Comparison of ENCODE assay signal across 22 cellular contexts in genomic region chr4:7303561-7303960, GRCh38.
DNase-seq lines count a peak whose midpoint lies in the region; ATAC-seq and TF ChIP-seq lines count a peak whose summit lies in the region.
"Had no signal": no experiment of that assay in that cellular context is flagged by ENCODE, and none has a peak within 500 bp of the region (broad histone marks: within the 10 kb centered on the region; RNA-seq: fewer than 3 reads in every experiment).

No MANE protein-coding gene starts in this region.

- DNase-seq in Right ventricle myocardium superior (peak; percentile 12), left ventricle myocardium inferior (no peak), chondrocyte (ENCODE audit: low spot score) (peak; percentile 67), neuronal stem cell (ENCODE audit: low spot score) (no peak), immature natural killer cell (no peak)
- DNase-seq: CD4-positive, alpha-beta T cell; CD8-positive, alpha-beta memory T cell; DMS 273 treated with DMSO at 0.1 percent for 48 hours; DMS79; EL; GDM1; GM23248; H7; HCEC 1CT had no signal

- no peak overlapping the region for H4K8ac ChIP-seq in neuronal stem cell (ENCODE audit: low read depth, low read length)

- no peak overlapping the region for H3K18ac ChIP-seq in neuronal stem cell (ENCODE audit: low read length)

- H3K4ac ChIP-seq in neuronal stem cell (ENCODE audit: low read length), result peak overlapping the region; percentile 40

- H3K4me3 ChIP-seq in left ventricle myocardium inferior (no peak overlapping the region), neuronal stem cell (ENCODE audit: low read length in 2 of 2) (no peak overlapping the region)
- H3K4me3 ChIP-seq: BLaER1 treated with 17β-estradiol and CSF1 and Interleukin-3, amounts not matched to agents 10 nM and 100 nM; GM12878; GM23248 had no signal

- H3K27me3 Mint-ChIP-seq in chondrocyte (ENCODE audit: low read depth) (peaks cover 61% of the 10 kb centered on the region), nephron (ENCODE audit: low read depth) (peaks cover 52% of the 10 kb centered on the region), immature natural killer cell (ENCODE audit: low read depth in 3 of 3) (peaks cover 1 to 19% (median 11%) of the 10 kb centered on the region in 3 donors)

- peak overlapping the region; percentile 73 for H2AK5ac ChIP-seq in neuronal stem cell (ENCODE audit: low read depth, low read length)

- peak overlapping the region; percentile 37 for H3K23ac ChIP-seq in neuronal stem cell (ENCODE audit: low read depth, low read length, poor library complexity)

- H3K4me1 ChIP-seq in left ventricle myocardium inferior, result peaks cover 17% of the 10 kb centered on the region
- H3K4me1 ChIP-seq in neuronal stem cell (ENCODE audit: control insufficient read depth in 2 of 2, insufficient read depth in 1 of 2, low read depth in 1 of 2, low read length in 2 of 2), result peaks cover 0 to 43% of the 10 kb centered on the region in 2 donors

- H3K9ac ChIP-seq in neuronal stem cell (ENCODE audit: low read depth, low read length, poor library complexity), result no peak overlapping the region
- H3K9ac ChIP-seq: BLaER1 treated with 17β-estradiol and CSF1 and Interleukin-3, amounts not matched to agents 10 nM and 100 nM; GM23248 had no signal

- TF ChIP-seq CTCF in left ventricle myocardium inferior (IDR thresholded peaks at IDR 0.05; ENCODE audit: borderline replicate concordance) (no peak), chondrocyte (IDR thresholded peaks at IDR 0.05) (no peak), nephron (IDR thresholded peaks at IDR 0.05; ENCODE audit: unreplicated experiment in 3 of 3) (no peak)

- H3K36me3 ChIP-seq in left ventricle myocardium inferior (no peaks in the 10 kb centered on the region), neuronal stem cell (replicated peaks in 1 of 2; ENCODE audit: control insufficient read depth in 2 of 2, insufficient read depth in 2 of 2, low read length in 2 of 2) (no peaks in the 10 kb centered on the region)
- H3K36me3 ChIP-seq: BLaER1 treated with 17β-estradiol and CSF1 and Interleukin-3, amounts not matched to agents 10 nM and 100 nM had no signal

- intact Hi-C loops in Right ventricle myocardium superior (cut with DNase I), result no loop called here
- intact Hi-C loops in left ventricle myocardium inferior (cut with micrococcal nuclease), result no loop called here

- H3K79me1 ChIP-seq in neuronal stem cell (ENCODE audit: low read depth, low read length), result no peaks in the 10 kb centered on the region

- H2AFZ ChIP-seq in neuronal stem cell (ENCODE audit: low read length), result no peak overlapping the region
- H2AFZ ChIP-seq: GM23248 had no signal

- no CpG with 5 or more reads among the region's 12 CpGs for WGBS in neuronal stem cell (ENCODE audit: extremely low coverage in 2 of 2, insufficient read length in 2 of 2, insufficient replicate concordance in 1 of 2), 2 donors

- H3K27me3 ChIP-seq in left ventricle myocardium inferior (ENCODE audit: low read depth) (peaks cover 28% of the 10 kb centered on the region), neuronal stem cell (ENCODE audit: control insufficient read depth in 3 of 3, insufficient read depth in 3 of 3, low read depth in 1 of 3, low read length in 3 of 3) (peaks cover 0 to 30% (median 0%) of the 10 kb centered on the region in 3 experiments)

- ATAC-seq in Right ventricle myocardium superior (ENCODE audit: poor library complexity), result no peak
- ATAC-seq in HG03354 (IDR thresholded peaks at IDR 0.05; ENCODE audit: poor library complexity, severe bottlenecking, unreplicated experiment), result no peak
- no peak for ATAC-seq in GM19395 (IDR thresholded peaks at IDR 0.05; ENCODE audit: unreplicated experiment)
- ATAC-seq: GM12878 had no signal

- no peak overlapping the region for H2BK120ac ChIP-seq in neuronal stem cell (ENCODE audit: low read depth, low read length)

- no peak overlapping the region for H3K4me2 ChIP-seq in neuronal stem cell (ENCODE audit: insufficient read depth, low read length, poor library complexity, severe bottlenecking)

- no peaks in the 10 kb centered on the region for H3K9me3 ChIP-seq in left ventricle myocardium inferior (replicated peaks)
- H3K9me3 ChIP-seq in neuronal stem cell (replicated peaks in 1 of 2; ENCODE audit: control insufficient read depth in 2 of 2, insufficient read depth in 1 of 2, low read depth in 1 of 2, low read length in 2 of 2), result peaks cover 0 to 2% of the 10 kb centered on the region in 2 donors
- H3K9me3 ChIP-seq: BLaER1 treated with 17β-estradiol and CSF1 and Interleukin-3, amounts not matched to agents 10 nM and 100 nM had no signal

- peak overlapping the region; percentile 11 for H2BK15ac ChIP-seq in neuronal stem cell (ENCODE audit: low read length)

- H3K4me3 Mint-ChIP-seq in chondrocyte (ENCODE audit: unreplicated experiment) (no peak overlapping the region), nephron (no peak overlapping the region), immature natural killer cell (no peak overlapping the region)
- H3K4me3 Mint-ChIP-seq: B cell; CD4-positive, alpha-beta T cell; CD8-positive, alpha-beta memory T cell had no signal

- H3K4me1 Mint-ChIP-seq in chondrocyte (ENCODE audit: low read depth), result no peaks in the 10 kb centered on the region
- peaks cover 46% of the 10 kb centered on the region for H3K4me1 Mint-ChIP-seq in nephron
- H3K4me1 Mint-ChIP-seq in immature natural killer cell, result no peaks in the 10 kb centered on the region
- H3K4me1 Mint-ChIP-seq: B cell; CD14-positive monocyte; CD8-positive, alpha-beta memory T cell had no signal

- no peak overlapping the region for H2BK12ac ChIP-seq in neuronal stem cell (ENCODE audit: low read length)

- no peak overlapping the region for H3K27ac Mint-ChIP-seq in chondrocyte (ENCODE audit: unreplicated experiment)
- peak overlapping the region in 2 of 3 experiments; percentile 7 to 15 for H3K27ac Mint-ChIP-seq in nephron
- H3K27ac Mint-ChIP-seq in immature natural killer cell, result no peak overlapping the region
- H3K27ac Mint-ChIP-seq: B cell; CD14-positive monocyte; CD4-positive, alpha-beta T cell; CD8-positive, alpha-beta memory T cell had no signal

- H2BK5ac ChIP-seq in neuronal stem cell (ENCODE audit: low read length), result no peak overlapping the region

- peak overlapping the region; percentile 57 for H3K14ac ChIP-seq in neuronal stem cell (ENCODE audit: low read length)

- H3K36me3 Mint-ChIP-seq in chondrocyte (ENCODE audit: low read depth), result no peaks in the 10 kb centered on the region
- H3K36me3 Mint-ChIP-seq in nephron (ENCODE audit: low read depth), result no peaks in the 10 kb centered on the region
- no peaks in the 10 kb centered on the region for H3K36me3 Mint-ChIP-seq in immature natural killer cell
- H3K36me3 Mint-ChIP-seq: CD14-positive monocyte; CD8-positive, alpha-beta memory T cell had no signal

- no peak overlapping the region for H4K91ac ChIP-seq in neuronal stem cell (ENCODE audit: low read depth, low read length, poor library complexity)

- H3K27ac ChIP-seq in left ventricle myocardium inferior (replicated peaks) (no peak overlapping the region), neuronal stem cell (replicated peaks; ENCODE audit: low read length) (no peak overlapping the region)
- H3K27ac ChIP-seq: 22Rv1; BLaER1 treated with 17β-estradiol and CSF1 and Interleukin-3, amounts not matched to agents 10 nM and 100 nM; GM23248 had no signal

- no peaks in the 10 kb centered on the region for H3K9me3 Mint-ChIP-seq in chondrocyte (ENCODE audit: low read depth)
- H3K9me3 Mint-ChIP-seq in nephron, result no peaks in the 10 kb centered on the region
- no peaks in the 10 kb centered on the region for H3K9me3 Mint-ChIP-seq in immature natural killer cell
- H3K9me3 Mint-ChIP-seq: CD4-positive, alpha-beta T cell; CD8-positive, alpha-beta memory T cell had no signal

Comparison
In these comparisons a context has a peak if more than half of its experiments do, and no peak if none do; other contexts are left out.
1. DNase-seq: peak in Right ventricle myocardium superior (single experiment) and chondrocyte (single experiment); none in left ventricle myocardium inferior (single experiment), neuronal stem cell (single experiment) and immature natural killer cell (0 of 3).
2. H3K27ac Mint-ChIP-seq: peak in nephron (2 of 3); none in chondrocyte (single experiment) and immature natural killer cell (0 of 6).